ENCODE assay signal across 2 cellular contexts in genomic region chr3:9750556-9751411, GRCh38.
TF ChIP-seq lines count a peak whose summit lies in the region.

No MANE protein-coding gene starts in this region.

TF ChIP-seq in H1, 55 proteins besides CTCF, POLR2A, EP300 and RAD21:
- TF ChIP-seq KDM1A (IDR thresholded peaks at IDR 0.05; ENCODE audit: borderline replicate concordance, low read length) (peak; percentile 56; the same call in 1 of the 2 replicates), SRF (IDR thresholded peaks at IDR 0.05; ENCODE audit: low read depth, low read length) (no peak)
TF ChIP-seq in H1: peak in this region for 1.

TF ChIP-seq in neural cell, 6 proteins besides CTCF, POLR2A, EP300 and RAD21:
- TF ChIP-seq EZH2 (IDR thresholded peaks at IDR 0.05; ENCODE audit: borderline replicate concordance, insufficient read depth, low read length, poor library complexity, severe bottlenecking), result no peak
- no peak for TF ChIP-seq MXI1 (conservative IDR thresholded peaks at IDR 0.05; ENCODE audit: poor library complexity, severe bottlenecking)
- no peak for TF ChIP-seq SMC3 (conservative IDR thresholded peaks at IDR 0.05; ENCODE audit: poor library complexity)
- TF ChIP-seq POLR2AphosphoS5 (IDR thresholded peaks at IDR 0.05), result no peak
- no peak for TF ChIP-seq TAF1 (IDR thresholded peaks at IDR 0.05; ENCODE audit: low read depth)
- TF ChIP-seq REST (IDR thresholded peaks at IDR 0.05; ENCODE audit: borderline replicate concordance), result no peak
